Comparison of ENCODE assay signal across 23 cellular contexts in the genomic region with DNA sequence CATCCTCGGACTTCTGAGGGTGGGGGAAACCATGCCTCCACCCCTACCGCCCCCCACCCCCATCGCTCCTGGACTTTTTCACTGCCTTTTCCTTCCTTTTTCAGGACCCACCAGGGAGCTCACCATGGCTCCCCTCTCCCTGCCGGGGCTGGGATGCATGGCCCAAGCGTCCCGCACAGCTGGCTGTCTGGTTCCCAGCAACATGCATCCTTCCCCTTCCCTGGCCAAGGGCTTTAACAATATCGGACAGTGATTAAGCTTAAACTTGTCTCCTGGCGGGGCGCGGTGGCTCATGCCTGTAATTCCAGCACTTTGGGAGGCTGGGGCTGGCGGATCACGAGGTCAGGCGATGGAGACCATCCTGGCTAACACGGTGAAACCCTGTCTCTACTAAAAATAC. TPM values are rescaled to one million over a fixed set of nuclear protein-coding genes. Genes with fewer than 3 reads are reported as not detected.
A peak's percentile ranks its signal among the peaks of the same experiment; 100 is the strongest.
DNase-seq lines count a peak whose midpoint lies in the region; ATAC-seq and TF ChIP-seq lines count a peak whose summit lies in the region.
"Had no signal": no experiment of that assay in that cellular context is flagged by ENCODE, and none has a peak within 500 bp of the region (broad histone marks: within the 10 kb centered on the region; RNA-seq: fewer than 3 reads in every experiment).

No MANE protein-coding gene starts in this region.

- no peak overlapping the region for H2BK15ac ChIP-seq in neuronal stem cell (ENCODE audit: low read length)

- no peak overlapping the region for H2AK5ac ChIP-seq in neuronal stem cell (ENCODE audit: low read depth, low read length)

- no peak for TF ChIP-seq CTCF in nephron progenitor cell (IDR thresholded peaks at IDR 0.05)

- no peak overlapping the region for H3K14ac ChIP-seq in neuronal stem cell (ENCODE audit: low read length)

- H3K36me3 Mint-ChIP-seq in nephron progenitor cell (ENCODE audit: low read depth) = peaks cover 1% of the 10 kb centered on the region
- H3K36me3 Mint-ChIP-seq: CD4-positive, CD25-positive, alpha-beta regulatory T cell had no signal

- no peak overlapping the region for H4K91ac ChIP-seq in neuronal stem cell (ENCODE audit: low read depth, low read length, poor library complexity)

- H3K4ac ChIP-seq in neuronal stem cell (ENCODE audit: low read length) = no peak overlapping the region

- no CpG with 5 or more reads among the region's 14 CpGs for WGBS in neuronal stem cell (ENCODE audit: extremely low coverage in 2 of 2, insufficient read length in 2 of 2, insufficient replicate concordance in 1 of 2), 2 donors

- no peak overlapping the region for H3K27ac ChIP-seq in Karpas-422 (ENCODE audit: low read length)
- no peak overlapping the region for H3K27ac ChIP-seq in neuronal stem cell (replicated peaks; ENCODE audit: low read length)
- H3K27ac ChIP-seq: 22Rv1, A549, GM23248 had no signal

- no peak overlapping the region for H3K18ac ChIP-seq in neuronal stem cell (ENCODE audit: low read length)

- no peak overlapping the region for H2BK12ac ChIP-seq in neuronal stem cell (ENCODE audit: low read length)

- H3K27ac Mint-ChIP-seq in nephron progenitor cell = no peak overlapping the region
- H3K27ac Mint-ChIP-seq: CD4-positive, CD25-positive, alpha-beta regulatory T cell; CD8-positive, alpha-beta memory T cell; HFFc6 had no signal

- no peak overlapping the region for H3K23ac ChIP-seq in neuronal stem cell (ENCODE audit: low read depth, low read length, poor library complexity)

- H3K36me3 ChIP-seq in Karpas-422 (ENCODE audit: insufficient read depth, low read length) (no peaks in the 10 kb centered on the region), neuronal stem cell (replicated peaks in 1 of 2; ENCODE audit: control insufficient read depth in 2 of 2, insufficient read depth in 2 of 2, low read length in 2 of 2) (no peaks in the 10 kb centered on the region)

- H3K4me1 ChIP-seq in Karpas-422 (ENCODE audit: low read length) (peaks cover 5% of the 10 kb centered on the region; the same call in 1 of the 2 replicates), neuronal stem cell (ENCODE audit: control insufficient read depth in 2 of 2, insufficient read depth in 1 of 2, low read depth in 1 of 2, low read length in 2 of 2) (peaks cover 1 to 4% of the 10 kb centered on the region in 2 donors)
- H3K4me1 ChIP-seq: A549 had no signal

- H3K4me2 ChIP-seq in Karpas-422 (ENCODE audit: low read depth, low read length, poor library complexity, severe bottlenecking) (no peak overlapping the region), neuronal stem cell (ENCODE audit: insufficient read depth, low read length, poor library complexity, severe bottlenecking) (no peak overlapping the region)
- H3K4me2 ChIP-seq: A549 had no signal

- no peaks in the 10 kb centered on the region for H3K9me3 ChIP-seq in Karpas-422 (ENCODE audit: low read length)
- H3K9me3 ChIP-seq in neuronal stem cell (replicated peaks in 1 of 2; ENCODE audit: control insufficient read depth in 2 of 2, insufficient read depth in 1 of 2, low read depth in 1 of 2, low read length in 2 of 2) = no peaks in the 10 kb centered on the region
- H3K9me3 ChIP-seq: A549 had no signal

- H3K27me3 ChIP-seq in Karpas-422 (ENCODE audit: low read length) = no peaks in the 10 kb centered on the region
- H3K27me3 ChIP-seq in neuronal stem cell (ENCODE audit: control insufficient read depth in 3 of 3, insufficient read depth in 3 of 3, low read depth in 1 of 3, low read length in 3 of 3) = peaks cover 0 to 10% (median 0%) of the 10 kb centered on the region in 3 experiments

- DNase-seq in NCI-H82 (lab: John Stamatoyannopoulos, UW) = peak; percentile 19
- no peak for DNase-seq in NCI-H82 treated with DMSO at 0.1 percent for 48 hours (lab: John Stamatoyannopoulos, UW; ENCODE audit: unreplicated experiment)
- no peak for DNase-seq in Karpas-422
- DNase-seq in neuronal stem cell (ENCODE audit: low spot score) = no peak
- no peak for DNase-seq in nephron progenitor cell
- DNase-seq in dedifferentiated amniotic fluid mesenchymal stem cell (ENCODE audit: extremely low spot score) = no peak
- DNase-seq: C1 segment of cervical spinal cord; CD4-positive, CD25-positive, alpha-beta regulatory T cell; CD8-positive, alpha-beta memory T cell; COR-L47; DMS 273 treated with DMSO at 0.1 percent for 48 hours; GF-D8; GM23248; H7; HFFc6; KG1 had no signal

- H3K79me2 ChIP-seq in Karpas-422 (ENCODE audit: low read length) = no peaks in the 10 kb centered on the region

- no peak overlapping the region for H2BK5ac ChIP-seq in neuronal stem cell (ENCODE audit: low read length)

- H3K4me1 Mint-ChIP-seq in nephron progenitor cell = peaks cover 7% of the 10 kb centered on the region
- H3K4me1 Mint-ChIP-seq: CD4-positive, CD25-positive, alpha-beta regulatory T cell; CD8-positive, alpha-beta memory T cell; IgD-negative memory B cell had no signal

- no peak overlapping the region for H2AFZ ChIP-seq in Karpas-422 (ENCODE audit: low read length)
- peak overlapping the region; percentile 13 for H2AFZ ChIP-seq in neuronal stem cell (ENCODE audit: low read length)
- H2AFZ ChIP-seq: GM23248 had no signal

- peaks cover 7% of the 10 kb centered on the region for H3K27me3 Mint-ChIP-seq in nephron progenitor cell (ENCODE audit: low read depth, poor library complexity)

- H4K8ac ChIP-seq in neuronal stem cell (ENCODE audit: low read depth, low read length) = no peak overlapping the region

- H4K20me1 ChIP-seq in Karpas-422 (ENCODE audit: insufficient read depth, low read depth, low read length) = no peaks in the 10 kb centered on the region

- peak overlapping the region; percentile 50; the same call in 1 of the 2 replicates for H3K4me3 ChIP-seq in Karpas-422 (ENCODE audit: low read length)
- no peak overlapping the region for H3K4me3 ChIP-seq in neuronal stem cell (ENCODE audit: low read length in 2 of 2)
- H3K4me3 ChIP-seq: A549, GM12878, GM23248 had no signal

- H2BK120ac ChIP-seq in neuronal stem cell (ENCODE audit: low read depth, low read length) = no peak overlapping the region

- no peaks in the 10 kb centered on the region for H3K79me1 ChIP-seq in neuronal stem cell (ENCODE audit: low read depth, low read length)

- peaks cover 27% of the 10 kb centered on the region for H3K9me3 Mint-ChIP-seq in nephron progenitor cell
- H3K9me3 Mint-ChIP-seq: HFFc6 had no signal

- no peaks in the 10 kb centered on the region for H3K9me2 ChIP-seq in Karpas-422 (replicated peaks; ENCODE audit: insufficient read depth, low read length)

- no peak for ATAC-seq in GM19035 (IDR thresholded peaks at IDR 0.05; ENCODE audit: unreplicated experiment)
- ATAC-seq: A549, GM12878, HepG2 had no signal

- no peak overlapping the region for H3K4me3 Mint-ChIP-seq in nephron progenitor cell
- H3K4me3 Mint-ChIP-seq: CD4-positive, CD25-positive, alpha-beta regulatory T cell; CD8-positive, alpha-beta memory T cell; HFFc6 had no signal

- no peak overlapping the region for H3K9ac ChIP-seq in Karpas-422 (ENCODE audit: low read length)
- no peak overlapping the region for H3K9ac ChIP-seq in neuronal stem cell (ENCODE audit: low read depth, low read length, poor library complexity)
- H3K9ac ChIP-seq: GM23248 had no signal

RNA-seq across cellular contexts. Expression of gene MRO, which starts 44.1 kb away (rescaled TPM):
- 3.2 and 4.9 TPM in 2 replicates for total RNA-seq in Karpas-422 (2014; rRNA removed; shearing (Covaris generic); ENCODE audit: low replicate concordance)
- 0.15 TPM for polyA plus RNA-seq in neuronal stem cell (2013, experiment 1 of 2)
- 0.04 TPM for polyA plus RNA-seq in neuronal stem cell (2013, experiment 2 of 2)
- total RNA-seq: CD4-positive, CD25-positive, alpha-beta regulatory T cell; GM12878; GM23248; HepG2; HFFc6; LHCN-M2 had no signal
- polyA plus RNA-seq: CD4-positive, CD25-positive, alpha-beta regulatory T cell; CD8-positive, alpha-beta memory T cell; GM23248; HepG2; IgD-negative memory B cell had no signal
